In the genomic region with DNA sequence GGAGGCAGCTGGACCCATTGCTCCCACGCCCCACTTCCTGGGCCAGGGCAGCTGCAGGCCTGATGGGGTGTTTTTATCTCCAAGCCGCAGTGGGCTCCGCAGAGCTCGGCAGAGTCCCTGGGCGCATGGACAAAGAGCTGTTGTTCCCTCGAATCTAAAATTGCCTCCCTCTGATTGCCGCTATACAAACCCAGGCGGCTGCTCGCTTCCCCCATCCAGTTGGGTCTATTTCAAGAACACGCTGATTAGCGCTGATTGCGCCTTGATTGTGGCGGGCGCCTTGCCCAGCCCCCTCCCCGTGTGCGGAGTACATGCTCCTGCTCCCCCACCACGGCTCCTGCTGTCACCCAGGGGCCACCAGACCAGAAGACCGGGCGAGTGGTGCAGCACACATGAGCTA, we compare ENCODE assay signal across 19 cellular contexts. TPM values are rescaled to one million over a fixed set of nuclear protein-coding genes. Genes with fewer than 3 reads are reported as not detected.
DNase-seq lines count a peak whose midpoint lies in the region; ATAC-seq and TF ChIP-seq lines count a peak whose summit lies in the region.
"Had no signal": no experiment of that assay in that cellular context is flagged by ENCODE, and none has a peak within 500 bp of the region (broad histone marks: within the 10 kb centered on the region; RNA-seq: fewer than 3 reads in every experiment).

No MANE protein-coding gene starts in this region.

- H3K9me3 ChIP-seq in PC-3 (ENCODE audit: low read length) (no peaks in the 10 kb centered on the region), endodermal cell (ENCODE audit: control insufficient read depth, low read length) (no peaks in the 10 kb centered on the region)
- H3K9me3 ChIP-seq: BLaER1 treated with 17β-estradiol and CSF1 and Interleukin-3, amounts not matched to agents 10 nM and 100 nM; Peyer's patch had no signal

- H3F3A ChIP-seq in PC-3 (ENCODE audit: low read length, unreplicated experiment): no peaks in the 10 kb centered on the region

- no peak overlapping the region for H2AFZ ChIP-seq in PC-3 (ENCODE audit: low read length)

- POLR2A ChIA-PET in PC-3 (lab: Charles Lee; ENCODE audit: unreplicated experiment): no interaction called here

- ATAC-seq in PC-3: no peak

- in situ Hi-C loops in G401 (cut with HindIII; ENCODE audit: low sequenced_read_pairs): no loop called here

- no peaks in the 10 kb centered on the region for H3K36me3 Mint-ChIP-seq in endodermal cell (ENCODE audit: low read depth)

- DNase-seq in NCI-H2227 (lab: John Stamatoyannopoulos, UW; ENCODE audit: unreplicated experiment) (peak; percentile 6), NCI-H2227 treated with DMSO at 0.1 percent for 48 hours (lab: John Stamatoyannopoulos, UW) (no peak), dorsolateral prefrontal cortex (peak; percentile 18 to 84 (median 78)), middle frontal gyrus (ENCODE audit: extremely low spot score, low spot score) (peak; percentile 62), superior temporal gyrus (ENCODE audit: extremely low spot score) (peak; percentile 88), PC-3 (no peak), endodermal cell (no peak), G401 (ENCODE audit: low spot score) (no peak)
- DNase-seq: DMS153, H7, NCI-H1092, NCI-H1694, NCI-H446 treated with DMSO at 0.1 percent for 48 hours, Peyer's patch, SHP77 treated with DMSO at 0.1 percent for 48 hours had no signal

- H3K9ac ChIP-seq in PC-3 (ENCODE audit: low read length) (no peak overlapping the region), endodermal cell (ENCODE audit: extremely low read depth, low read length, poor library complexity, severe bottlenecking) (no peak overlapping the region)
- H3K9ac ChIP-seq: BLaER1 treated with 17β-estradiol and CSF1 and Interleukin-3, amounts not matched to agents 10 nM and 100 nM; KMS-11 had no signal

- no peaks in the 10 kb centered on the region for H3K9me3 Mint-ChIP-seq in endodermal cell

- no peaks in the 10 kb centered on the region for H3K4me1 Mint-ChIP-seq in endodermal cell

- H3K4me2 ChIP-seq in PC-3 (ENCODE audit: low read length): no peak overlapping the region
- H3K4me2 ChIP-seq: BLaER1 treated with 17β-estradiol and CSF1 and Interleukin-3, amounts not matched to agents 10 nM and 100 nM; KMS-11 had no signal

- TF ChIP-seq CTCF in dorsolateral prefrontal cortex (IDR thresholded peaks at IDR 0.05 in 54 of 56, conservative IDR thresholded peaks at IDR 0.05 in 2 of 56; ENCODE audit: low read depth in 1 of 56, partially characterized antibody in 56 of 56): peak in 23 of 56 donors; percentile 7 to 52 (median 25)
- TF ChIP-seq CTCF in PC-3 (conservative IDR thresholded peaks at IDR 0.05; ENCODE audit: low read depth, low read length): no peak
- TF ChIP-seq CTCF in endodermal cell (conservative IDR thresholded peaks at IDR 0.05): no peak

- no peaks in the 10 kb centered on the region for H3K27me3 ChIP-seq in dorsolateral prefrontal cortex
- H3K27me3 ChIP-seq in PC-3 (ENCODE audit: low read length): 0 out of 2 replicates have a peak, but pooled peaks cover 19% of the 10 kb centered on the region
- H3K27me3 ChIP-seq in endodermal cell (ENCODE audit: control insufficient read depth, insufficient read depth, low read length, poor library complexity, severe bottlenecking): no peaks in the 10 kb centered on the region
- H3K27me3 ChIP-seq: BLaER1 treated with 17β-estradiol and CSF1 and Interleukin-3, amounts not matched to agents 10 nM and 100 nM; Peyer's patch had no signal

- intact Hi-C loops in dorsolateral prefrontal cortex (cut with DNase I) (loop anchor here (2.0 to 5.0 kb wide), 4 partner anchors 33 to 373 kb away; no protein-coding TSS in a partner anchor), PC-3 (cut with micrococcal nuclease) (no loop called here)

- no peaks in the 10 kb centered on the region for H3K4me1 ChIP-seq in PC-3 (ENCODE audit: insufficient read depth, low read length)
- no peaks in the 10 kb centered on the region for H3K4me1 ChIP-seq in endodermal cell (ENCODE audit: control insufficient read depth, insufficient read depth, low read length)
- H3K4me1 ChIP-seq: Peyer's patch had no signal

- H3K27ac ChIP-seq in dorsolateral prefrontal cortex (peak overlapping the region; percentile 61 to 97 (median 90)), PC-3 (ENCODE audit: low read length) (no peak overlapping the region), endodermal cell (ENCODE audit: low read depth, low read length) (no peak overlapping the region)
- H3K27ac ChIP-seq: 22Rv1; BLaER1 treated with 17β-estradiol and CSF1 and Interleukin-3, amounts not matched to agents 10 nM and 100 nM; KMS-11; Peyer's patch had no signal

- no peaks in the 10 kb centered on the region for H3K36me3 ChIP-seq in PC-3 (ENCODE audit: low read depth, low read length)
- no peaks in the 10 kb centered on the region for H3K36me3 ChIP-seq in endodermal cell (ENCODE audit: control insufficient read depth, insufficient read depth, low read length)
- H3K36me3 ChIP-seq: BLaER1 treated with 17β-estradiol and CSF1 and Interleukin-3, amounts not matched to agents 10 nM and 100 nM; Peyer's patch had no signal

- H3K9me2 ChIP-seq in PC-3 (replicated peaks; ENCODE audit: low read length): no peaks in the 10 kb centered on the region

- no peak overlapping the region for H3K27ac Mint-ChIP-seq in endodermal cell

- H3K4me3 ChIP-seq in dorsolateral prefrontal cortex: peak overlapping the region in 13 of 59 donors; percentile 7 to 44 (median 21)
- no peak overlapping the region for H3K4me3 ChIP-seq in PC-3 (ENCODE audit: low read length)
- H3K4me3 ChIP-seq in endodermal cell (ENCODE audit: low read length): no peak overlapping the region
- H3K4me3 ChIP-seq: BLaER1 treated with 17β-estradiol and CSF1 and Interleukin-3, amounts not matched to agents 10 nM and 100 nM; Peyer's patch had no signal

- no peaks in the 10 kb centered on the region for H4K20me1 ChIP-seq in PC-3 (ENCODE audit: low read length)

- CTCF ChIA-PET in PC-3 (lab: Charles Lee): no interaction called here

- peaks cover 3% of the 10 kb centered on the region for H3K27me3 Mint-ChIP-seq in endodermal cell (ENCODE audit: insufficient read depth)

- no peaks in the 10 kb centered on the region for H3K79me2 ChIP-seq in PC-3 (ENCODE audit: low read length)

- WGBS in endodermal cell (ENCODE audit: insufficient coverage in 1 of 2, insufficient read length in 1 of 2), 2 experiments: 89 to 93% methylated on average over 10 to 19 of the region's 19 CpGs

- H3K4me3 Mint-ChIP-seq in endodermal cell: no peak overlapping the region

- BruUV-seq in PC-3 (replicated peaks; lab: Mats Ljungman, UMichigan): no TSS peak

RNA-seq across cellular contexts. Expression of a gene that starts 43.4 kb away (rescaled TPM):
- total RNA-seq in dorsolateral prefrontal cortex (100 to 1,000 TPM; 127 to 356 (median 209) TPM), PC-3 (2014; rRNA removed) (not detected in 2 replicates), endodermal cell (1 to 10 TPM in 1 of 2 donors, under 1 TPM in 1; 0.42 to 3.6 TPM)
- 2.8 TPM for polyA plus RNA-seq in endodermal cell (2013, experiment 1 of 2)
- 2.5 TPM for polyA plus RNA-seq in endodermal cell (2013, experiment 2 of 2)
- not detected in 2 replicates for total RNA-seq in G401 (2014; rRNA removed; shearing (Covaris generic))
- total RNA-seq: MCF 10A had no signal

Comparison
In these comparisons a context has a peak if more than half of its experiments do, and no peak if none do; other contexts are left out.
1. DNase-seq: peak in NCI-H2227 (single experiment), dorsolateral prefrontal cortex (10 of 10), middle frontal gyrus (single experiment) and superior temporal gyrus (single experiment); none in NCI-H2227 treated with DMSO at 0.1 percent for 48 hours (single experiment), PC-3 (single experiment), endodermal cell (single experiment) and G401 (single experiment).
2. H3K27ac ChIP-seq: peak in dorsolateral prefrontal cortex (59 of 59); none in PC-3 (single experiment) and endodermal cell (single experiment).
3. RNA of a gene that starts 43.4 kb away (total RNA-seq): 127 to 356 TPM in dorsolateral prefrontal cortex; 0.42 to 3.6 TPM in endodermal cell, not detected in PC-3 and not detected in G401; every median in the first group is over 10 times any median in the second.